In the genomic region with DNA sequence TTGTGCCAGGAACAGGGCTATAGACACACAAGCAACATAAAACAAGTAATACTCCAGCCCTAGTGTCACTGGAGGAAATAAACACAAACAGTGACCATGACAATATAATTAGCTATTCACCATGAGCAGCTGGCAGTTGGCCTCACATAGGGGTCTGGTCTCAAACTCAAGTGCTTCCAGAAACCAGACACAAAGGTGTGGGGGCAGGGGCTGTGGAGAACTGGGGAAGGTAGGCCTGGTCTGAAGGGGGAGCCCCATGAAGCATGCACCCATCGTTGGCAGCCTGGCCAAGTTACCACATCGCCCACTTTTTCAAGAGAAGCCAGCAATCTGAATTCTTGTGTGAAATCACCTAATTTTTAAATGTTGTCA, we compare ENCODE assay signal across 11 cellular contexts. TPM values are rescaled to one million over a fixed set of nuclear protein-coding genes. Genes with fewer than 3 reads are reported as not detected.
A peak's percentile ranks its signal among the peaks of the same experiment; 100 is the strongest.
DNase-seq lines count a peak whose midpoint lies in the region; TF ChIP-seq lines count a peak whose summit lies in the region.
"Had no signal": no experiment of that assay in that cellular context is flagged by ENCODE, and none has a peak within 500 bp of the region (broad histone marks: within the 10 kb centered on the region; RNA-seq: fewer than 3 reads in every experiment).

No MANE protein-coding gene starts in this region.

- H3K4me1 Mint-ChIP-seq in glutamatergic neuron (ENCODE audit: low read depth, unreplicated experiment), result peaks cover 24% of the 10 kb centered on the region

- TF ChIP-seq CTCF in glutamatergic neuron (IDR thresholded peaks at IDR 0.05; ENCODE audit: partially characterized antibody, unreplicated experiment) (no peak), thyroid gland (IDR thresholded peaks at IDR 0.05) (no peak)

- no peak overlapping the region for H3K4me3 ChIP-seq in thyroid gland (replicated peaks in 1 of 3)
- H3K4me3 ChIP-seq: colonic mucosa had no signal

- intact Hi-C loops in thyroid gland (cut with DNase I), result no loop called here

- peak; percentile 20 for DNase-seq in NCI-H345 (lab: John Stamatoyannopoulos, UW)
- no peak for DNase-seq in NCI-H345 treated with DMSO at 0.1 percent for 48 hours (lab: John Stamatoyannopoulos, UW; ENCODE audit: unreplicated experiment)
- DNase-seq in NCI-H2227 treated with DMSO at 0.1 percent for 48 hours (lab: John Stamatoyannopoulos, UW), result peak; percentile 11
- DNase-seq in glutamatergic neuron, result no peak
- DNase-seq in thyroid gland, result no peak
- no peak for DNase-seq in A172 (ENCODE audit: low spot score)
- no peak for DNase-seq in NCI-H526 (lab: John Stamatoyannopoulos, UW)
- DNase-seq in activated CD4-positive, alpha-beta T cell treated with anti-CD3 and anti-CD28 coated beads for 1 hour, result no peak
- DNase-seq: colonic mucosa, small intestine had no signal

- H3K36me3 ChIP-seq in thyroid gland, result no peaks in the 10 kb centered on the region
- H3K36me3 ChIP-seq: colonic mucosa had no signal

- H3K4me1 ChIP-seq in thyroid gland, result peaks cover 33 to 41% of the 10 kb centered on the region in 2 donors
- H3K4me1 ChIP-seq: colonic mucosa had no signal

- H3K27ac ChIP-seq in thyroid gland, result peak overlapping the region; percentile 23 to 94 (median 92)
- H3K27ac ChIP-seq: colonic mucosa had no signal

- H3K27ac Mint-ChIP-seq in glutamatergic neuron (ENCODE audit: unreplicated experiment), result peak overlapping the region; percentile 68

- no peaks in the 10 kb centered on the region for H3K36me3 Mint-ChIP-seq in glutamatergic neuron (ENCODE audit: unreplicated experiment)

- H3K9me3 Mint-ChIP-seq in glutamatergic neuron (ENCODE audit: unreplicated experiment), result peaks cover 2% of the 10 kb centered on the region
- H3K9me3 Mint-ChIP-seq: neural crest cell had no signal

- 59 to 63% methylated on average over 2 of the region's 2 CpGs for WGBS in thyroid gland, 2 donors

- no peaks in the 10 kb centered on the region for H3K9me3 ChIP-seq in thyroid gland
- H3K9me3 ChIP-seq: colonic mucosa had no signal

- no peaks in the 10 kb centered on the region for H3K27me3 ChIP-seq in thyroid gland
- H3K27me3 ChIP-seq: colonic mucosa had no signal

- TF ChIP-seq POLR2A in thyroid gland (IDR thresholded peaks at IDR 0.05), result no peak

- no peaks in the 10 kb centered on the region for H3K27me3 Mint-ChIP-seq in glutamatergic neuron (ENCODE audit: unreplicated experiment)

- H3K4me3 Mint-ChIP-seq in glutamatergic neuron (ENCODE audit: unreplicated experiment), result no peak overlapping the region
- H3K4me3 Mint-ChIP-seq: neural crest cell had no signal

RNA-seq across cellular contexts. Expression of a gene that starts 49.5 kb away (rescaled TPM):
- total RNA-seq in glutamatergic neuron (ENCODE audit: unreplicated experiment) (79.9 TPM), thyroid gland (100 to 1,000 TPM; 152 to 237 (median 186) TPM)
- 89.7 and 110 TPM in 2 replicates for total RNA-seq in A172 (2014; rRNA removed; shearing (Covaris generic))

Comparison
In these comparisons a context has a peak if more than half of its experiments do, and no peak if none do; other contexts are left out.
1. DNase-seq: peak in NCI-H345 (single experiment) and NCI-H2227 treated with DMSO at 0.1 percent for 48 hours (single experiment); none in NCI-H345 treated with DMSO at 0.1 percent for 48 hours (single experiment), glutamatergic neuron (single experiment), thyroid gland (0 of 2), A172 (single experiment), NCI-H526 (0 of 2) and activated CD4-positive, alpha-beta T cell treated with anti-CD3 and anti-CD28 coated beads for 1 hour (single experiment).